ENCODE assay signal across 1 cellular context in genomic region chr6:63491104-63491503, GRCh38.
TF ChIP-seq lines count a peak whose summit lies in the region.

No MANE protein-coding gene starts in this region.

TF ChIP-seq in HepG2, 621 proteins besides CTCF, POLR2A, EP300 and RAD21:
- no peak for TF ChIP-seq ZNF142 (CRISPR knock-in tag; IDR thresholded peaks at IDR 0.05)
- TF ChIP-seq TAF15 (IDR thresholded peaks at IDR 0.05; ENCODE audit: low read depth, low read length, poor library complexity, severe bottlenecking) = no peak
- no peak for TF ChIP-seq CENPX (CRISPR knock-in tag; IDR thresholded peaks at IDR 0.05)
- TF ChIP-seq TIGD3 (CRISPR knock-in tag; IDR thresholded peaks at IDR 0.05; ENCODE audit: borderline replicate concordance) = no peak
- TF ChIP-seq ZNF784 (CRISPR knock-in tag; IDR thresholded peaks at IDR 0.05; ENCODE audit: borderline replicate concordance) = no peak
- no peak for TF ChIP-seq ATM (IDR thresholded peaks at IDR 0.05; ENCODE audit: borderline replicate concordance)
- no peak for TF ChIP-seq FOXP4 (CRISPR knock-in tag; IDR thresholded peaks at IDR 0.05)
- TF ChIP-seq REPIN1 (CRISPR knock-in tag; IDR thresholded peaks at IDR 0.05; ENCODE audit: borderline replicate concordance, low read depth) = no peak
- TF ChIP-seq LBX2 (CRISPR knock-in tag; IDR thresholded peaks at IDR 0.05; ENCODE audit: borderline replicate concordance) = no peak
- no peak for TF ChIP-seq PPARG (CRISPR knock-in tag; conservative IDR thresholded peaks at IDR 0.05)
- no peak for TF ChIP-seq MLXIP (CRISPR knock-in tag; IDR thresholded peaks at IDR 0.05; ENCODE audit: borderline replicate concordance)
- no peak for TF ChIP-seq FOXK2 (IDR thresholded peaks at IDR 0.05)
- no peak for TF ChIP-seq AKNA (CRISPR knock-in tag; IDR thresholded peaks at IDR 0.05; ENCODE audit: borderline replicate concordance)
- TF ChIP-seq GMEB1 (CRISPR knock-in tag; IDR thresholded peaks at IDR 0.05; ENCODE audit: borderline replicate concordance) = no peak
- TF ChIP-seq ZNF747 (CRISPR knock-in tag; IDR thresholded peaks at IDR 0.05; ENCODE audit: borderline replicate concordance) = no peak
- TF ChIP-seq SOX6 (IDR thresholded peaks at IDR 0.05) = no peak
- TF ChIP-seq SOX6 (CRISPR knock-in tag; IDR thresholded peaks at IDR 0.05) = no peak
- TF ChIP-seq CREM (IDR thresholded peaks at IDR 0.05) = no peak
- no peak for TF ChIP-seq CREM (CRISPR knock-in tag; IDR thresholded peaks at IDR 0.05)
- TF ChIP-seq PBX2 (CRISPR knock-in tag; IDR thresholded peaks at IDR 0.05) = no peak
- TF ChIP-seq ZNF589 (CRISPR knock-in tag; conservative IDR thresholded peaks at IDR 0.05) = no peak
